13 cellular contexts compared by ENCODE assay signal in genomic region chr10:120950103-120950561, GRCh38.
DNase-seq lines count a peak whose midpoint lies in the region; ATAC-seq and TF ChIP-seq lines count a peak whose summit lies in the region.
"Had no signal": no experiment of that assay in that cellular context is flagged by ENCODE, and none has a peak within 500 bp of the region (broad histone marks: within the 10 kb centered on the region; RNA-seq: fewer than 3 reads in every experiment).

No MANE protein-coding gene starts in this region.

- H3K36me3 Mint-ChIP-seq in CD4-positive, alpha-beta T cell (ENCODE audit: low read depth) = no peaks in the 10 kb centered on the region

- no peaks in the 10 kb centered on the region for H3K36me3 ChIP-seq in brain microvascular endothelial cell (replicated peaks)
- no peaks in the 10 kb centered on the region for H3K36me3 ChIP-seq in iPS-18a (ENCODE audit: control insufficient read depth, low read depth, low read length)
- no peaks in the 10 kb centered on the region for H3K36me3 ChIP-seq in A673 (ENCODE audit: insufficient read depth, low read length, poor library complexity, severe bottlenecking)
- H3K36me3 ChIP-seq: esophagus muscularis mucosa had no signal

- TF ChIP-seq CTCF in brain microvascular endothelial cell (IDR thresholded peaks at IDR 0.05; ENCODE audit: low read depth, low read length, missing control alignments) = no peak
- TF ChIP-seq CTCF in A673 (conservative IDR thresholded peaks at IDR 0.05; ENCODE audit: low read depth, low read length) = no peak
- TF ChIP-seq CTCF in CD4-positive, alpha-beta T cell (IDR thresholded peaks at IDR 0.05) = no peak

- in situ Hi-C loops in brain microvascular endothelial cell (cut with HindIII; ENCODE audit: low pct_ligation_motif_present, low sequenced_read_pairs) = no loop called here

- BruUV-seq in A673 (replicated peaks; lab: Mats Ljungman, UMichigan) = no TSS peak

- CTCF ChIA-PET in HEK293T (lab: Yijun Ruan, JAX) = interaction anchor here (1.5 to 2.1 kb wide), 2 partner anchors 48 to 951 kb away, joined by 3 to 12 read pairs; no protein-coding TSS in a partner anchor
- CTCF ChIA-PET in A673 (lab: Charles Lee) = no interaction called here
- CTCF ChIA-PET in CD4-positive, alpha-beta T cell (lab: Charles Lee) = no interaction called here

- no peaks in the 10 kb centered on the region for H3K4me1 Mint-ChIP-seq in CD4-positive, alpha-beta T cell (ENCODE audit: low read depth)

- no peaks in the 10 kb centered on the region for H3K9me3 Mint-ChIP-seq in CD4-positive, alpha-beta T cell
- H3K9me3 Mint-ChIP-seq: activated naive CD8-positive, alpha-beta T cell treated with anti-CD3 and anti-CD28 coated beads for 36 hours had no signal

- H3K27me3 Mint-ChIP-seq in CD4-positive, alpha-beta T cell = peaks cover 76% of the 10 kb centered on the region

- H3K27ac ChIP-seq in brain microvascular endothelial cell (no peak overlapping the region), iPS-18a (ENCODE audit: low read length) (no peak overlapping the region), A673 (ENCODE audit: low read depth, low read length, poor library complexity, severe bottlenecking) (no peak overlapping the region)
- no peak overlapping the region for H3K27ac ChIP-seq in CD4-positive, alpha-beta T cell (ENCODE audit: low read depth, low read length)
- H3K27ac ChIP-seq: esophagus muscularis mucosa had no signal

- H3K4me3 ChIP-seq in brain microvascular endothelial cell (ENCODE audit: low read depth, low read length) (peak overlapping the region; percentile 55), iPS-18a (ENCODE audit: low read length) (peak overlapping the region; percentile 49), A673 (ENCODE audit: low read depth, low read length, poor library complexity, severe bottlenecking) (no peak overlapping the region)

- peak overlapping the region; percentile 7 for H3K9ac ChIP-seq in iPS-18a (ENCODE audit: low read length)

- intact Hi-C loops in sciatic nerve (cut with DNase I) = no loop called here
- intact Hi-C loops in A673 (cut with micrococcal nuclease; ENCODE audit: unreplicated experiment) = no loop called here
- intact Hi-C loops in CD4-positive, alpha-beta T cell (cut with DNase I, micrococcal nuclease) = no loop called here

- H3K9me3 ChIP-seq in iPS-18a (ENCODE audit: control insufficient read depth, low read depth, low read length) (no peaks in the 10 kb centered on the region), A673 (ENCODE audit: low read depth, low read length, poor library complexity, severe bottlenecking) (no peaks in the 10 kb centered on the region)
- peaks cover 8% of the 10 kb centered on the region for H3K9me3 ChIP-seq in CD4-positive, alpha-beta T cell (ENCODE audit: control insufficient read depth, low read length)

- ATAC-seq in sciatic nerve = peak; percentile 69
- no peak for ATAC-seq in HG03196 (IDR thresholded peaks at IDR 0.05; ENCODE audit: unreplicated experiment)
- no peak for ATAC-seq in CD4-positive, alpha-beta T cell (ENCODE audit: poor library complexity)

- no peak overlapping the region for H3K4me3 Mint-ChIP-seq in CD4-positive, alpha-beta T cell
- H3K4me3 Mint-ChIP-seq: activated CD8-positive, alpha-beta T cell treated with anti-CD3 and anti-CD28 coated beads for 36 hours; activated naive CD8-positive, alpha-beta T cell treated with anti-CD3 and anti-CD28 coated beads for 36 hours had no signal

- no peak overlapping the region for H3K27ac Mint-ChIP-seq in CD4-positive, alpha-beta T cell
- H3K27ac Mint-ChIP-seq: activated CD8-positive, alpha-beta T cell treated with anti-CD3 and anti-CD28 coated beads for 36 hours; activated naive CD8-positive, alpha-beta T cell treated with anti-CD3 and anti-CD28 coated beads for 36 hours; stimulated activated naive CD8-positive, alpha-beta T cell treated with anti-CD3 and anti-CD28 coated beads, Interleukin-15, Interleukin-2, amounts not matched to agents 100 ng/mL and 50 ng/mL, for 24 hours had no signal

- DNase-seq in HEK293T (ENCODE audit: extremely low spot score) (peak; percentile 57), brain microvascular endothelial cell (peak; percentile 36), sciatic nerve (ENCODE audit: low spot score) (no peak), NCI-H1436 (lab: John Stamatoyannopoulos, UW) (no peak), A673 (ENCODE audit: low spot score) (no peak)
- no peak for DNase-seq in CD4-positive, alpha-beta T cell
- DNase-seq: activated CD8-positive, alpha-beta T cell treated with anti-CD3 and anti-CD28 coated beads for 36 hours; activated naive CD8-positive, alpha-beta T cell treated with anti-CD3 and anti-CD28 coated beads for 36 hours; NCI-H524 treated with DMSO at 0.1 percent for 48 hours had no signal

- H3K4me1 ChIP-seq in iPS-18a (ENCODE audit: control insufficient read depth, low read depth, low read length) (peaks cover 23% of the 10 kb centered on the region), A673 (ENCODE audit: insufficient read depth, low read length, poor library complexity, severe bottlenecking) (no peaks in the 10 kb centered on the region)

- POLR2A ChIA-PET in HEK293T (lab: Yijun Ruan, JAX) (interaction anchor here (0.9 to 1.0 kb wide), 2 partner anchors 12 to 28 kb away, joined by 3 to 5 read pairs; no protein-coding TSS in a partner anchor), A673 (lab: Charles Lee; ENCODE audit: low non-redundant PET) (no interaction called here)
- POLR2A ChIA-PET in CD4-positive, alpha-beta T cell (lab: Charles Lee) = no interaction called here

- H3K27me3 ChIP-seq in brain microvascular endothelial cell (replicated peaks) (peaks cover 11% of the 10 kb centered on the region), iPS-18a (ENCODE audit: control insufficient read depth, insufficient read depth, low read length) (peaks cover 29% of the 10 kb centered on the region), A673 (replicated peaks; ENCODE audit: insufficient read depth, low read depth, low read length, poor library complexity) (peaks cover 10% of the 10 kb centered on the region)
- H3K27me3 ChIP-seq in CD4-positive, alpha-beta T cell (ENCODE audit: control insufficient read depth, insufficient read depth, low read length) = peaks cover 37% of the 10 kb centered on the region

TF ChIP-seq in HEK293T, 16 proteins besides CTCF, POLR2A, EP300 and RAD21:
- TF ChIP-seq CTBP1 (IDR thresholded peaks at IDR 0.05; ENCODE audit: borderline replicate concordance) = no peak
- no peak for TF ChIP-seq FOXK2 (IDR thresholded peaks at IDR 0.05)
- no peak for TF ChIP-seq TARDBP (IDR thresholded peaks at IDR 0.05)
- 0 out of 2 replicates have a peak, but pooled peaks have one; percentile 8 for TF ChIP-seq ARNT (IDR thresholded peaks at IDR 0.05)

Comparison
In these comparisons a context has a peak if more than half of its experiments do, and no peak if none do; other contexts are left out.
1. DNase-seq: peak in HEK293T (single experiment) and brain microvascular endothelial cell (single experiment); none in sciatic nerve (single experiment), NCI-H1436 (single experiment), A673 (single experiment) and CD4-positive, alpha-beta T cell (0 of 10).